14 cellular contexts compared by ENCODE assay signal in genomic region chr3:119310052-119310451, GRCh38. TPM values are rescaled to one million over a fixed set of nuclear protein-coding genes. Genes with fewer than 3 reads are reported as not detected.
A peak's percentile ranks its signal among the peaks of the same experiment; 100 is the strongest.
DNase-seq lines count a peak whose midpoint lies in the region; ATAC-seq and TF ChIP-seq lines count a peak whose summit lies in the region.
"Had no signal": no experiment of that assay in that cellular context is flagged by ENCODE, and none has a peak within 500 bp of the region (broad histone marks: within the 10 kb centered on the region; RNA-seq: fewer than 3 reads in every experiment).

No MANE protein-coding gene starts in this region.

- DNase-seq in GM23248, result peak; percentile 95
- DNase-seq in T1000 (lab: John Stamatoyannopoulos, UW), result peak; percentile 61
- peak; percentile 97 for DNase-seq in fibroblast of the aortic adventitia (ENCODE audit: low read depth)
- peak in 1 of 2 donors; percentile 40 for DNase-seq in psoas muscle
- DNase-seq in lower leg skin (ENCODE audit: low spot score in 2 of 2), result no peak
- no peak for DNase-seq in activated naive CD4-positive, alpha-beta T cell treated with anti-CD3 and anti-CD28 coated beads for 36 hours
- no peak for DNase-seq in type B pancreatic cell (ENCODE audit: extremely low spot score, unreplicated experiment)
- DNase-seq: activated CD4-positive, alpha-beta T cell treated with anti-CD3 and anti-CD28 coated beads for 1 hour; DMS79; hippocampal formation; MM.1S; occipital lobe had no signal

- H3K27me3 ChIP-seq in GM23248 (replicated peaks; ENCODE audit: insufficient read depth) (no peaks in the 10 kb centered on the region), psoas muscle (ENCODE audit: insufficient read depth in 3 of 3, low read length in 2 of 3) (no peaks in the 10 kb centered on the region)
- H3K27me3 ChIP-seq: adrenal gland had no signal

- H4K20me1 ChIP-seq in GM23248 (ENCODE audit: insufficient read depth), result no peaks in the 10 kb centered on the region

- peaks cover 63% of the 10 kb centered on the region for H3F3A ChIP-seq in GM23248 (ENCODE audit: insufficient read depth)

- H3K4me3 Mint-ChIP-seq in activated naive CD4-positive, alpha-beta T cell treated with anti-CD3 and anti-CD28 coated beads for 36 hours, result no peak overlapping the region
- no peak overlapping the region for H3K4me3 Mint-ChIP-seq in type B pancreatic cell

- no peak overlapping the region for H2AFZ ChIP-seq in GM23248

- H3K27me3 Mint-ChIP-seq in activated naive CD4-positive, alpha-beta T cell treated with anti-CD3 and anti-CD28 coated beads for 36 hours (ENCODE audit: low read depth), result no peaks in the 10 kb centered on the region
- H3K27me3 Mint-ChIP-seq in type B pancreatic cell, result no peaks in the 10 kb centered on the region

- no peak for TF ChIP-seq POLR2A in lower leg skin (IDR thresholded peaks at IDR 0.05)

- intact Hi-C loops in psoas muscle (cut with DNase I), result no loop called here
- intact Hi-C loops in lower leg skin (cut with DNase I; ENCODE audit: low total_unique reads), result no loop called here
- intact Hi-C loops in activated naive CD4-positive, alpha-beta T cell treated with anti-CD3 and anti-CD28 coated beads for 36 hours (cut with micrococcal nuclease), result loop anchor here (1.0 kb wide), 1 partner anchor 12 kb away; no protein-coding TSS in a partner anchor

- H3K36me3 Mint-ChIP-seq in activated naive CD4-positive, alpha-beta T cell treated with anti-CD3 and anti-CD28 coated beads for 36 hours (ENCODE audit: low read depth), result peaks cover 26% of the 10 kb centered on the region
- H3K36me3 Mint-ChIP-seq in type B pancreatic cell, result peaks cover 12% of the 10 kb centered on the region

- ATAC-seq in psoas muscle (peak; percentile 47 to 79 (median 71)), GM18502 (IDR thresholded peaks at IDR 0.05; ENCODE audit: poor library complexity, unreplicated experiment) (no peak)

- no peak overlapping the region for H3K27ac Mint-ChIP-seq in activated naive CD4-positive, alpha-beta T cell treated with anti-CD3 and anti-CD28 coated beads for 36 hours
- H3K27ac Mint-ChIP-seq in type B pancreatic cell, result no peak overlapping the region

- WGBS in GM23248 (ENCODE audit: low coverage in 1 of 2, low lambda C conversion rate in 2 of 2, missing lambda C conversion rate in 2 of 2), 2 experiments, result 3% methylated on average over 3 of the region's 3 CpGs
- WGBS in psoas muscle, 3 donors, result 19 to 50% (median 37%) methylated on average over 3 of the region's 3 CpGs
- 73 to 79% methylated on average over 3 of the region's 3 CpGs for WGBS in lower leg skin, 2 donors

- H3K9me3 Mint-ChIP-seq in activated naive CD4-positive, alpha-beta T cell treated with anti-CD3 and anti-CD28 coated beads for 36 hours, result no peaks in the 10 kb centered on the region
- H3K9me3 Mint-ChIP-seq in type B pancreatic cell, result peaks cover 10% of the 10 kb centered on the region

- H3K4me1 ChIP-seq in GM23248 (ENCODE audit: insufficient read depth), result peaks cover 55% of the 10 kb centered on the region
- no peaks in the 10 kb centered on the region for H3K4me1 ChIP-seq in psoas muscle
- H3K4me1 ChIP-seq: adrenal gland had no signal

- H3K36me3 ChIP-seq in GM23248 (ENCODE audit: low read depth) (no peaks in the 10 kb centered on the region; the same call in 1 of the 2 replicates), psoas muscle (ENCODE audit: insufficient read depth in 1 of 2, low read depth in 1 of 2) (no peaks in the 10 kb centered on the region)
- H3K36me3 ChIP-seq: adrenal gland had no signal

- CTCF ChIA-PET in activated naive CD4-positive, alpha-beta T cell treated with anti-CD3 and anti-CD28 coated beads for 36 hours (lab: Charles Lee), result interaction anchor here (0.9 to 1.0 kb wide), 2 partner anchors 8 to 17 kb away, joined by 3 read pairs; no protein-coding TSS in a partner anchor

- H3K27ac ChIP-seq in GM23248, result peak overlapping the region; percentile 83
- H3K27ac ChIP-seq in psoas muscle, result no peak overlapping the region
- H3K27ac ChIP-seq: adrenal gland had no signal

- TF ChIP-seq CTCF in fibroblast of the aortic adventitia (IDR thresholded peaks at IDR 0.05; ENCODE audit: insufficient read depth, low read length) (no peak), psoas muscle (IDR thresholded peaks at IDR 0.05) (no peak), lower leg skin (IDR thresholded peaks at IDR 0.05) (no peak), type B pancreatic cell (conservative IDR thresholded peaks at IDR 0.05) (no peak)

- in situ Hi-C loops in GM23248 (cut with MboI), result no loop called here

- peak overlapping the region; percentile 72 for H3K4me2 ChIP-seq in GM23248 (ENCODE audit: unreplicated experiment)

- H3K9me2 ChIP-seq in GM23248 (ENCODE audit: insufficient read depth), result no peaks in the 10 kb centered on the region

- peak overlapping the region; percentile 37 for H3K4me3 ChIP-seq in GM23248
- H3K4me3 ChIP-seq in fibroblast of the aortic adventitia (ENCODE audit: low read depth, low read length), result no peak overlapping the region
- no peak overlapping the region for H3K4me3 ChIP-seq in psoas muscle
- H3K4me3 ChIP-seq in lower leg skin (ENCODE audit: low read depth, poor library complexity, severe bottlenecking), result no peak overlapping the region
- H3K4me3 ChIP-seq: adrenal gland had no signal

- H3K79me2 ChIP-seq in GM23248 (ENCODE audit: insufficient read depth), result peaks cover 65% of the 10 kb centered on the region

- peak overlapping the region; percentile 46; the same call in 1 of the 2 replicates for H3K9ac ChIP-seq in GM23248

- peaks cover 15% of the 10 kb centered on the region for H3K4me1 Mint-ChIP-seq in activated naive CD4-positive, alpha-beta T cell treated with anti-CD3 and anti-CD28 coated beads for 36 hours (ENCODE audit: low read depth)
- H3K4me1 Mint-ChIP-seq in type B pancreatic cell (ENCODE audit: unreplicated experiment), result peaks cover 4% of the 10 kb centered on the region

- H3K9me3 ChIP-seq in GM23248 (ENCODE audit: low read depth), result no peaks in the 10 kb centered on the region
- H3K9me3 ChIP-seq in psoas muscle, result no peaks in the 10 kb centered on the region
- H3K9me3 ChIP-seq: adrenal gland had no signal

RNA-seq across cellular contexts. Expression of gene ARHGAP31, which starts 15.9 kb away (rescaled TPM):
- total RNA-seq in GM23248 (2014; rRNA removed; shearing (Covaris generic)), result 14.0 and 15.3 TPM in 2 replicates
- polyA plus RNA-seq in GM23248 (2016; fragmentation: Nextera tagmentation; extraction: Ambion mirVana), result 8.1 and 8.5 TPM in 2 replicates
- total RNA-seq in fibroblast of the aortic adventitia (ENCODE audit: low replicate concordance), result 11.4 and 23.5 TPM in 2 replicates
- 10 to 100 TPM in 2 of 4 donors, 1 to 10 TPM in 2; 5.3 to 13.2 (median 9.0) TPM for total RNA-seq in psoas muscle
- 1 to 10 TPM; 1.9 to 2.7 (median 2.6) TPM for polyA plus RNA-seq in psoas muscle
- 10 to 100 TPM; 21.8 to 48.7 (median 22.9) TPM for total RNA-seq in lower leg skin
- 1 to 10 TPM; 3.5 to 3.7 TPM for total RNA-seq in activated naive CD4-positive, alpha-beta T cell treated with anti-CD3 and anti-CD28 coated beads for 36 hours
- total RNA-seq in type B pancreatic cell (ENCODE audit: low replicate concordance), result 4.1 and 17.3 TPM in 2 replicates

Comparison
In these comparisons a context has a peak if more than half of its experiments do, and no peak if none do; other contexts are left out.
1. DNase-seq: peak in GM23248 (single experiment), T1000 (single experiment) and fibroblast of the aortic adventitia (single experiment); none in lower leg skin (0 of 2), activated naive CD4-positive, alpha-beta T cell treated with anti-CD3 and anti-CD28 coated beads for 36 hours (single experiment) and type B pancreatic cell (single experiment).